ENCODE assay signal across 16 cellular contexts in the genomic region with DNA sequence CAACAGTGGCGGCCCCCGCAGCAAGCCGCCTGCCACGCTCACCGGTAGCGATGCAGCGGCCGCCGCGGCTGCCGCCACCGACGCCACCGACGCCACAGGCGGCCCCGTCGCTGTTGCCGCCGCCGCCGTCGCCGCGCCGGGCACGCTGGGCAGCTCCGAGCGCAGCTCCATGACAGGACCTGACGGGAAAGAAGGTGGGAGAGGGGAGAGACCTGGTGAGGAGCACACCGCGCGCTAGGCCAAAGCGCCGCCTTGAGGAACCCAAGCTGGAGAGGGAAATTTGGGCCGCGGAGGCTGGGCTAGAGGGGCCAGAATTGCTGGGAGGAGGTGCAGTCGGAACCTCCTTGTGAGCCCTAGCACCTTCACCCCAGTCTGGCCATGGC. TPM values are rescaled to one million over a fixed set of nuclear protein-coding genes. Genes with fewer than 3 reads are reported as not detected.
DNase-seq lines count a peak whose midpoint lies in the region; ATAC-seq and TF ChIP-seq lines count a peak whose summit lies in the region.
"Had no signal": no experiment of that assay in that cellular context is flagged by ENCODE, and none has a peak within 500 bp of the region (broad histone marks: within the 10 kb centered on the region; RNA-seq: fewer than 3 reads in every experiment).

No MANE protein-coding gene starts in this region.

- H3K27ac Mint-ChIP-seq in activated B cell treated with CpG ODN at 0.5 μM for 24 hours (no peak overlapping the region), endothelial cell (ENCODE audit: unreplicated experiment) (no peak overlapping the region)

- H3K27me3 ChIP-seq in left ventricle myocardium inferior (ENCODE audit: low read depth) (peaks cover 100% of the 10 kb centered on the region), heart right ventricle (peaks cover 86 to 100% (median 99%) of the 10 kb centered on the region in 7 donors)

- DNase-seq in left ventricle myocardium inferior (no peak), heart right ventricle (no peak), activated B cell treated with CpG ODN at 0.5 μM for 24 hours (no peak), left kidney (ENCODE audit: low read depth, low spot score) (peak; percentile 22), endothelial cell (ENCODE audit: low spot score) (no peak), GM03348 (ENCODE audit: low spot score) (no peak), NOMO-1 treated with dmso at 0.1 percent for 144 hours (lab: John Stamatoyannopoulos, UW; ENCODE audit: unreplicated experiment) (no peak), NCI-H1417 (lab: John Stamatoyannopoulos, UW) (no peak)
- DNase-seq: activated CD4-positive, alpha-beta T cell treated with anti-CD3 and anti-CD28 coated beads, Interleukin-2, amount 50 U/mL, for 4 hours; AML-193; cortex of kidney; NCI-H1092; PC-9; stimulated activated CD4-positive, alpha-beta T cell treated with anti-CD3 and anti-CD28 coated beads, Interleukin-1b, Interleukin-23, amount 100 ng/mL, for 48 hours had no signal

- ATAC-seq in heart right ventricle (no peak), activated B cell treated with CpG ODN at 0.5 μM for 24 hours (ENCODE audit: low read depth) (no peak)

- intact Hi-C loops in left ventricle myocardium inferior (cut with micrococcal nuclease) (no loop called here), heart right ventricle (cut with DNase I) (no loop called here), activated B cell treated with CpG ODN at 0.5 μM for 24 hours (cut with micrococcal nuclease) (loop anchor here (10.0 kb wide), 1 partner anchor 553 kb away; the partner anchor contains the start of gene CDKN2C)

- H3K9me3 Mint-ChIP-seq in activated B cell treated with CpG ODN at 0.5 μM for 24 hours (no peaks in the 10 kb centered on the region), endothelial cell (ENCODE audit: unreplicated experiment) (no peaks in the 10 kb centered on the region)

- CTCF ChIA-PET in activated B cell treated with CpG ODN at 0.5 μM for 24 hours (lab: Charles Lee) = no interaction called here

- POLR2A ChIA-PET in activated B cell treated with CpG ODN at 0.5 μM for 24 hours (lab: Charles Lee) = no interaction called here

- H3K27ac ChIP-seq in left ventricle myocardium inferior (replicated peaks) (no peak overlapping the region), heart right ventricle (no peak overlapping the region)
- H3K27ac ChIP-seq: PC-9 had no signal

- H3K4me3 ChIP-seq in left ventricle myocardium inferior (peak overlapping the region; percentile 29), heart right ventricle (peak overlapping the region in 1 of 10 donors; percentile 5)
- H3K4me3 ChIP-seq: PC-9 had no signal

- H3K4me1 ChIP-seq in left ventricle myocardium inferior = peaks cover 73% of the 10 kb centered on the region
- H3K4me1 ChIP-seq in heart right ventricle = peaks cover 22 to 79% (median 61%) of the 10 kb centered on the region in 9 donors

- no peak for TF ChIP-seq CTCF in left ventricle myocardium inferior (IDR thresholded peaks at IDR 0.05; ENCODE audit: borderline replicate concordance)
- TF ChIP-seq CTCF in heart right ventricle (IDR thresholded peaks at IDR 0.05) = no peak
- no peak for TF ChIP-seq CTCF in activated B cell treated with CpG ODN at 0.5 μM for 24 hours (IDR thresholded peaks at IDR 0.05)
- no peak for TF ChIP-seq CTCF in endothelial cell (IDR thresholded peaks at IDR 0.05; ENCODE audit: unreplicated experiment)

- peak overlapping the region; percentile 20 for H3K4me3 Mint-ChIP-seq in activated B cell treated with CpG ODN at 0.5 μM for 24 hours
- H3K4me3 Mint-ChIP-seq in endothelial cell (ENCODE audit: unreplicated experiment) = no peak overlapping the region

- H3K36me3 ChIP-seq in left ventricle myocardium inferior = no peaks in the 10 kb centered on the region
- H3K36me3 ChIP-seq in heart right ventricle = no peaks in the 10 kb centered on the region

- WGBS in heart right ventricle, 2 donors = 2 to 3% methylated on average over 37 to 38 of the region's 38 CpGs

- H3K36me3 Mint-ChIP-seq in activated B cell treated with CpG ODN at 0.5 μM for 24 hours (ENCODE audit: low read depth) (peaks cover 2% of the 10 kb centered on the region), endothelial cell (ENCODE audit: low read depth, unreplicated experiment) (peaks cover 13% of the 10 kb centered on the region)

- no peaks in the 10 kb centered on the region for H3K9me3 ChIP-seq in left ventricle myocardium inferior (replicated peaks)
- H3K9me3 ChIP-seq in heart right ventricle = no peaks in the 10 kb centered on the region

- H3K4me1 Mint-ChIP-seq in activated B cell treated with CpG ODN at 0.5 μM for 24 hours = peaks cover 63% of the 10 kb centered on the region
- H3K4me1 Mint-ChIP-seq in endothelial cell (ENCODE audit: unreplicated experiment) = peaks cover 45% of the 10 kb centered on the region

- H3K27me3 Mint-ChIP-seq in activated B cell treated with CpG ODN at 0.5 μM for 24 hours = peaks cover 73% of the 10 kb centered on the region
- peaks cover 54% of the 10 kb centered on the region for H3K27me3 Mint-ChIP-seq in endothelial cell (ENCODE audit: unreplicated experiment)

RNA-seq across cellular contexts. Expression of gene DMRTA2, which starts 1.9 kb away (rescaled TPM):
- total RNA-seq in left ventricle myocardium inferior = not detected
- under 1 TPM in 2 of 10 donors, not detected in 8; 0.09 TPM for total RNA-seq in heart right ventricle
- polyA plus RNA-seq in heart right ventricle = not detected
- total RNA-seq in activated B cell treated with CpG ODN at 0.5 μM for 24 hours = not detected in 2 replicates
- total RNA-seq in endothelial cell (ENCODE audit: unreplicated experiment) = not detected
- total RNA-seq: fibroblast of lung; PC-9; T-helper 1 cell treated with Interleukin-12 subunit alpha and Interleukin-12 subunit beta and Interleukin-4 antibody, amounts not matched to agents 30 ng/mL and 1 ng/mL, for 36 hours had no signal
